In genomic region chr1:38454236-38454635, GRCh38 we compare ENCODE assay signal across 34 cellular contexts.
DNase-seq lines count a peak whose midpoint lies in the region; ATAC-seq, FAIRE-seq and TF ChIP-seq lines count a peak whose summit lies in the region.
"Had no signal": no experiment of that assay in that cellular context is flagged by ENCODE, and none has a peak within 500 bp of the region (broad histone marks: within the 10 kb centered on the region; RNA-seq: fewer than 3 reads in every experiment).

No MANE protein-coding gene starts in this region.

- H3K27ac ChIP-seq in K562 (ENCODE audit: extremely low read depth, low read depth, low read length): no peak overlapping the region
- H3K27ac ChIP-seq in HepG2 (ENCODE audit: extremely low read length, insufficient read depth, low read length): no peak overlapping the region
- H3K27ac ChIP-seq: A549, parathyroid adenoma, stomach, thyroid gland had no signal

- H3K9me3 ChIP-seq in MG63 (no peaks in the 10 kb centered on the region), K562 (replicated peaks; ENCODE audit: control insufficient read depth, insufficient read depth, low read depth, low read length) (no peaks in the 10 kb centered on the region), HepG2 (ENCODE audit: low read length) (no peaks in the 10 kb centered on the region)
- H3K9me3 ChIP-seq: A549, stomach, thyroid gland had no signal

- H3K27ac Mint-ChIP-seq in mesothelial cell of epicardium: no peak overlapping the region
- H3K27ac Mint-ChIP-seq: activated CD4-positive, alpha-beta memory T cell treated with anti-CD3 and anti-CD28 coated beads, Interleukin-2, amount 10 ng/mL, durations not matched to agents 7 days and 5 days; activated naive CD4-positive, alpha-beta T cell treated with anti-CD3 and anti-CD28 coated beads, Interleukin-2, amount 50 U/mL, for 72 hours; activated T-helper 2 cell treated with anti-CD3 and anti-CD28 coated beads, Interferon-gamma antibody, Interleukin-2, Interleukin-4, amounts not matched to agents 10 μg/mL and 5 μg/mL and 100 μg/mL, durations not matched to agents 14 hours and 24 hours and 36 hours; B cell; HFFc6 had no signal

- POLR2A ChIA-PET in K562 (lab: Yijun Ruan, JAX): no interaction called here
- POLR2A ChIA-PET in HepG2 (lab: Yijun Ruan, JAX): no interaction called here

- H3K4me1 ChIP-seq in K562 (replicated peaks in 1 of 2; ENCODE audit: control insufficient read depth in 2 of 2, insufficient read depth in 2 of 2, low read length in 2 of 2): no peaks in the 10 kb centered on the region
- H3K4me1 ChIP-seq in HepG2 (ENCODE audit: insufficient read depth, low read length): no peaks in the 10 kb centered on the region
- H3K4me1 ChIP-seq: A549, parathyroid adenoma, stomach had no signal

- H3K9ac ChIP-seq in K562 (ENCODE audit: insufficient read depth in 1 of 2, low read depth in 2 of 2, low read length in 2 of 2) (no peak overlapping the region), HepG2 (ENCODE audit: insufficient read depth, low read depth, low read length) (no peak overlapping the region)
- H3K9ac ChIP-seq: parathyroid adenoma had no signal

- H4K20me1 ChIP-seq in K562 (replicated peaks; ENCODE audit: control insufficient read depth, insufficient read depth, low read length): no peaks in the 10 kb centered on the region
- no peaks in the 10 kb centered on the region for H4K20me1 ChIP-seq in HepG2 (ENCODE audit: insufficient read depth, low read length)

- H3K27me3 Mint-ChIP-seq in mesothelial cell of epicardium (ENCODE audit: low read depth): peaks cover 58% of the 10 kb centered on the region

- intact Hi-C loops in K562 (cut with micrococcal nuclease) (no loop called here), HepG2 (cut with micrococcal nuclease; ENCODE audit: unreplicated experiment) (no loop called here)

- in situ Hi-C loops in K562 (cut with MboI) (no loop called here), HepG2 (cut with HindIII; ENCODE audit: extremely low pct_ligation_motif_present, low pct_unique_long_range_greater_than_20kb) (no loop called here)

- CTCF ChIA-PET in K562 (lab: Yijun Ruan, JAX; ENCODE audit: low intra/inter-chr PET ratio) (no interaction called here), HepG2 (lab: Yijun Ruan, JAX; ENCODE audit: low intra/inter-chr PET ratio, low total read pairs) (no interaction called here)

- no peak overlapping the region for H3K4me2 ChIP-seq in K562 (ENCODE audit: insufficient read depth, low read length)
- H3K4me2 ChIP-seq in HepG2 (ENCODE audit: low read depth, low read length): no peak overlapping the region
- H3K4me2 ChIP-seq: A549, smooth muscle cell had no signal

- no peak for TF ChIP-seq CTCF in K562 (IDR thresholded peaks at IDR 0.05 in 2 of 3, conservative IDR thresholded peaks at IDR 0.05 in 1 of 3; ENCODE audit: insufficient read depth in 2 of 3, low read depth in 1 of 3, low read length in 3 of 3)
- no peak for TF ChIP-seq CTCF in mesothelial cell of epicardium (IDR thresholded peaks at IDR 0.05; ENCODE audit: unreplicated experiment)
- no peak for TF ChIP-seq CTCF in HepG2 (CRISPR knock-in tag; IDR thresholded peaks at IDR 0.05)

- 25% methylated on average over 5 of the region's 5 CpGs for WGBS in K562 (ENCODE audit: insufficient coverage, low coverage, missing lambda C conversion rate)
- WGBS in HepG2 (ENCODE audit: low lambda C conversion rate): 42% methylated on average over 5 of the region's 5 CpGs

- TF ChIP-seq RAD21 in K562 (CRISPR knock-in tag; conservative IDR thresholded peaks at IDR 0.05 in 1 of 2, IDR thresholded peaks at IDR 0.05 in 1 of 2): no peak
- no peak for TF ChIP-seq RAD21 in HepG2 (CRISPR knock-in tag; IDR thresholded peaks at IDR 0.05)

- no peaks in the 10 kb centered on the region for H3K36me3 Mint-ChIP-seq in mesothelial cell of epicardium
- H3K36me3 Mint-ChIP-seq: activated naive CD4-positive, alpha-beta T cell treated with anti-CD3 and anti-CD28 coated beads, Interleukin-2, amount 50 U/mL, for 72 hours had no signal

- TF ChIP-seq POLR2A in K562 (conservative IDR thresholded peaks at IDR 0.05): no peak
- TF ChIP-seq POLR2A in HepG2 (IDR thresholded peaks at IDR 0.05; ENCODE audit: insufficient read depth in 1 of 2, low read depth in 2 of 2, low read length in 2 of 2): no peak

- H3K27me3 ChIP-seq in MG63: no peaks in the 10 kb centered on the region
- peaks cover 15 to 62% of the 10 kb centered on the region in 2 experiments for H3K27me3 ChIP-seq in K562 (ENCODE audit: control insufficient read depth in 2 of 2, insufficient read depth in 2 of 2, low read length in 2 of 2)
- H3K27me3 ChIP-seq in HepG2 (ENCODE audit: control insufficient read depth in 1 of 2, insufficient read depth in 2 of 2, low read length in 2 of 2): peaks cover 0 to 7% of the 10 kb centered on the region in 2 experiments; a peak in 2 of 5 replicates
- H3K27me3 ChIP-seq: thyroid gland had no signal

- no peak overlapping the region for H3K4me3 Mint-ChIP-seq in mesothelial cell of epicardium
- H3K4me3 Mint-ChIP-seq: activated CD4-positive, alpha-beta memory T cell treated with anti-CD3 and anti-CD28 coated beads, Interleukin-2, amount 10 ng/mL, durations not matched to agents 7 days and 5 days; B cell; HFFc6; neural crest cell had no signal

- peak; percentile 91 for ATAC-seq in K562
- no peak for ATAC-seq in HepG2
- ATAC-seq in HG03342 (IDR thresholded peaks at IDR 0.05; ENCODE audit: unreplicated experiment): no peak
- ATAC-seq: activated naive CD4-positive, alpha-beta T cell treated with anti-CD3 and anti-CD28 coated beads, Interleukin-2, amount 50 U/mL, for 72 hours; Panc1 had no signal

- no TSS peak for BruUV-seq in K562 (replicated peaks; lab: Mats Ljungman, UMichigan)
- BruUV-seq in HepG2 (replicated peaks; lab: Mats Ljungman, UMichigan): no TSS peak

- H3K4me3 ChIP-seq in MG63 (no peak overlapping the region), K562 (no peak overlapping the region), HepG2 (replicated peaks in 1 of 3; ENCODE audit: insufficient read depth in 1 of 3, low read depth in 2 of 3, low read length in 3 of 3) (no peak overlapping the region)
- H3K4me3 ChIP-seq: A549, lung, smooth muscle cell, stomach, thyroid gland had no signal

- H3K79me2 ChIP-seq in K562 (ENCODE audit: control insufficient read depth, insufficient read depth, low read length): no peaks in the 10 kb centered on the region
- no peaks in the 10 kb centered on the region for H3K79me2 ChIP-seq in HepG2 (ENCODE audit: insufficient read depth, low read length)
- H3K79me2 ChIP-seq: parathyroid adenoma had no signal

- H3K9me1 ChIP-seq in K562 (ENCODE audit: control insufficient read depth, insufficient read depth, low read length): no peaks in the 10 kb centered on the region

- DNase-seq in NCI-H510A (lab: John Stamatoyannopoulos, UW) (peak; percentile 28), NCI-H510A treated with DMSO at 0.1 percent for 48 hours (lab: John Stamatoyannopoulos, UW) (no peak), MG63 (peak; percentile 25), K562 (ENCODE audit: extremely low read depth in 1 of 4, low spot score in 3 of 4) (peak; percentile 56 to 72 (median 70)), mesothelial cell of epicardium (ENCODE audit: low spot score in 2 of 2, unreplicated experiment in 2 of 2) (no peak), HepG2 (ENCODE audit: low spot score) (no peak)
- no peak for DNase-seq in activated T-cell treated with anti-CD3 and anti-CD28 coated beads, Interleukin-2, amount 50 U/mL, for 48 hours
- DNase-seq: activated CD4-positive, alpha-beta memory T cell treated with anti-CD3 and anti-CD28 coated beads, Interleukin-2, amount 10 ng/mL, durations not matched to agents 7 days and 5 days; activated CD4-positive, CD25-positive, alpha-beta regulatory T cell treated with anti-CD3 and anti-CD28 coated beads, Interleukin-2, amount 50 U/mL, for 72 hours; activated CD8-positive, alpha-beta memory T cell treated with anti-CD3 and anti-CD28 coated beads, Interleukin-2, amount 50 U/mL, for 48 hours; anterior cingulate cortex; effector CD8-positive, alpha-beta T cell; foreskin fibroblast; head of caudate nucleus; HFFc6; kidney glomerular epithelial cell; NCI-H1694; NCI-H2171; NCI-H69; stimulated activated CD4-positive, alpha-beta T cell treated with anti-CD3 and anti-CD28 coated beads, Interleukin-1b, Interleukin-23, amount 100 ng/mL, for 48 hours; stomach; thyroid gland had no signal

- TF ChIP-seq EP300 in K562 (IDR thresholded peaks at IDR 0.05; ENCODE audit: low read length) (no peak), HepG2 (IDR thresholded peaks at IDR 0.05; ENCODE audit: low read depth in 2 of 2, low read length in 2 of 2) (no peak), HepG2 (CRISPR knock-in tag; IDR thresholded peaks at IDR 0.05; ENCODE audit: borderline replicate concordance) (no peak)

- FAIRE-seq in K562 (lab: Jason Lieb, UNC) (peak; percentile 83), HepG2 (lab: Jason Lieb, UNC) (no peak)
- FAIRE-seq: A549, GM18507, TTC549 had no signal

- no peaks in the 10 kb centered on the region for H3K36me3 ChIP-seq in MG63
- no peaks in the 10 kb centered on the region for H3K36me3 ChIP-seq in K562 (ENCODE audit: control insufficient read depth, insufficient read depth, low read length)
- no peaks in the 10 kb centered on the region for H3K36me3 ChIP-seq in HepG2 (replicated peaks in 1 of 2; ENCODE audit: control insufficient read depth in 1 of 2, insufficient read depth in 2 of 2, low read length in 2 of 2)
- H3K36me3 ChIP-seq: stomach, thyroid gland had no signal

- H2AFZ ChIP-seq in K562 (ENCODE audit: low read depth, low read length) (no peak overlapping the region), HepG2 (ENCODE audit: low read length) (no peak overlapping the region)
- H2AFZ ChIP-seq: parathyroid adenoma had no signal

- no peaks in the 10 kb centered on the region for H3K4me1 Mint-ChIP-seq in mesothelial cell of epicardium
- H3K4me1 Mint-ChIP-seq: activated CD4-positive, alpha-beta memory T cell treated with anti-CD3 and anti-CD28 coated beads, Interleukin-2, amount 10 ng/mL, durations not matched to agents 7 days and 5 days had no signal

- H3K9me3 Mint-ChIP-seq in mesothelial cell of epicardium: no peaks in the 10 kb centered on the region
- H3K9me3 Mint-ChIP-seq: activated CD4-positive, alpha-beta memory T cell treated with anti-CD3 and anti-CD28 coated beads, Interleukin-2, amount 10 ng/mL, durations not matched to agents 7 days and 5 days; activated naive CD4-positive, alpha-beta T cell treated with anti-CD3 and anti-CD28 coated beads, Interleukin-2, amount 50 U/mL, for 72 hours; activated T-helper 2 cell treated with anti-CD3 and anti-CD28 coated beads, Interferon-gamma antibody, Interleukin-2, Interleukin-4, amounts not matched to agents 10 μg/mL and 5 μg/mL and 100 μg/mL, durations not matched to agents 14 hours and 24 hours and 36 hours had no signal

TF ChIP-seq in K562, 482 proteins besides CTCF, POLR2A, EP300 and RAD21 (continues in another document):
- TF ChIP-seq HOXB6 (CRISPR knock-in tag; IDR thresholded peaks at IDR 0.05; ENCODE audit: borderline replicate concordance) (no peak), ELF2 (CRISPR knock-in tag; IDR thresholded peaks at IDR 0.05) (no peak)

TF ChIP-seq in HepG2, 621 proteins besides CTCF, POLR2A, EP300 and RAD21 (continues in another document):
- no peak for TF ChIP-seq ELF4 (CRISPR knock-in tag; IDR thresholded peaks at IDR 0.05; ENCODE audit: borderline replicate concordance)
- no peak for TF ChIP-seq FOXO1 (CRISPR knock-in tag; IDR thresholded peaks at IDR 0.05)

Comparison
In these comparisons a context has a peak if more than half of its experiments do, and no peak if none do; other contexts are left out.
1. DNase-seq: peak in NCI-H510A (single experiment), MG63 (single experiment) and K562 (4 of 4); none in NCI-H510A treated with DMSO at 0.1 percent for 48 hours (single experiment), mesothelial cell of epicardium (0 of 2), HepG2 (single experiment) and activated T-cell treated with anti-CD3 and anti-CD28 coated beads, Interleukin-2, amount 50 U/mL, for 48 hours (0 of 2).